In the genomic region with DNA sequence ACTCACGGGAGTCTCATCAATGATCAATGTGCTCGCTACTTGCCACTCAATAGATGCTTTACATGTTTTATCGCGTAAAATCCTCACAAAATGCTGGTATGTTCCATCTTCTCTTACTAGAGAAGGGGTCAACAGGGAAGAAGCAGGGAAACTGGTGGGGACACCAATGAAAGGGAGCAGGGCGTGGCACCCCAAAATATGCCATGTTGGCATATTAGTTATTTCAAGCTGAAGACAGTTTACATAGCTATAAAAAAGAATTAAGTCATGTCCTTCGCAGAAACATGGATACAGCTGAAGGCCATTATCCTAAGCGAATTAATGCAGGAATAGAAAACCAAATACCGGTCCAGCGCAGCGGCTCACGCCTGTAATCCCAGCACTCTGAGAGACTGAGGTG, we compare ENCODE assay signal across 8 cellular contexts.
"Had no signal": no experiment of that assay in that cellular context is flagged by ENCODE, and none has a peak within 500 bp of the region (broad histone marks: within the 10 kb centered on the region; RNA-seq: fewer than 3 reads in every experiment).

No MANE protein-coding gene starts in this region.

- H3K4me3 ChIP-seq: GM23248, HAP-1 had no signal

- H2AFZ ChIP-seq: GM23248 had no signal

- H3K27ac ChIP-seq: GM23248, HL-60 had no signal

- H3K4me1 ChIP-seq: HAP-1 had no signal

- H3K9ac ChIP-seq: GM23248 had no signal

- H3K9me3 ChIP-seq: HAP-1 had no signal

- DNase-seq: GM23248, GOT3, H7, HFFc6, KG1 had no signal

- ATAC-seq: HCT116 had no signal
